Comparison of ENCODE assay signal across 9 cellular contexts in the genomic region with DNA sequence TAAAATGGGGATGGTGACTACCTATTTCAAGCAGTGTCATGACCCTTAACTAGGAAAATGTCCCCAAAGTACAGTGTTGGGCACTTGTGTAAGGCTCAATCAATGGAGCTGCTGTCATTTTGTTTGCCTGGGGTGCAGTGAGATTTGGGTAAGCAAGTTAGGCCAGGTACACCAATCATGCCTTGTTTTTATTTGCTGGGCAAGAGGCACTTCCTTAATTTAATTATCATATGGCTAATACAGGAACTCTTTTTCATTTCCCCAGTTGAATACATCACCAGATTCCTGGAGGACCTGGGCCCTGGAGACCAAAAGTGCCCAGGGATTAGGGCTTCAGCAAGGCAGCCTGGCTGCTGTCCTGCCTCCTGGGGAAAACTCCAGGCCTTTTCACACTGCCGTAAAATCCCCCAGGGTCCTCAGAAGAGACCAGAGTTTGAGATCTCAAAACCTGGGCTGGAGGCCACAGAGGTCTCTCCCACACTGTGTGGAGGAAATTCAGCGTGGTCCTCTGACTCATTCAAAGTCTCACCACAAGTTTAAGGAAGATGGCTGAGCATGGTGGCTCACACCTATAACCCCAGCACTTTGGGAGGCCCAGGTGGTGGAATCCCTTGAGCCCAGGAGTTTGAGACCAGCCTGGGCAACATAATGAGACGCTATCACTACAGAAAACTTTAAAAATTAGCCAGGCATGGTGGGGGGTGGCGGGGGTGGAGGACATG. TPM values are rescaled to one million over a fixed set of nuclear protein-coding genes. Genes with fewer than 3 reads are reported as not detected.
DNase-seq lines count a peak whose midpoint lies in the region; ATAC-seq and TF ChIP-seq lines count a peak whose summit lies in the region.
"Had no signal": no experiment of that assay in that cellular context is flagged by ENCODE, and none has a peak within 500 bp of the region (broad histone marks: within the 10 kb centered on the region; RNA-seq: fewer than 3 reads in every experiment).

No MANE protein-coding gene starts in this region.

- no peak for TF ChIP-seq EP300 in suprapubic skin (IDR thresholded peaks at IDR 0.05)

- no peaks in the 10 kb centered on the region for H3K9me3 ChIP-seq in suprapubic skin

- DNase-seq in activated T-cell treated with anti-CD3 and anti-CD28 coated beads, Interleukin-2, amount 50 U/mL, for 4 hours, result peak; percentile 37
- peak; percentile 17 to 30 for DNase-seq in stimulated activated CD4-positive, alpha-beta T cell treated with anti-CD3 and anti-CD28 coated beads, Interleukin-1b, Interleukin-23, amount 100 ng/mL, for 4 hours (ENCODE audit: low read depth in 2 of 2)
- DNase-seq in SW 1271 (lab: John Stamatoyannopoulos, UW), result no peak
- DNase-seq in suprapubic skin (ENCODE audit: low spot score in 2 of 2), result no peak
- no peak for DNase-seq in omental fat pad (ENCODE audit: low spot score)

- H3K36me3 Mint-ChIP-seq in activated T-cell treated with anti-CD3 and anti-CD28 coated beads, Interleukin-2, amount 50 U/mL, for 4 hours (ENCODE audit: insufficient read depth), result peaks cover 1% of the 10 kb centered on the region

- ATAC-seq in GM18519 (IDR thresholded peaks at IDR 0.05; ENCODE audit: low FRiP score, unreplicated experiment) (peak; percentile 58), HG03460 (IDR thresholded peaks at IDR 0.05; ENCODE audit: unreplicated experiment) (peak; percentile 56), GM18873 (IDR thresholded peaks at IDR 0.05; ENCODE audit: low FRiP score, unreplicated experiment) (no peak), omental fat pad (ENCODE audit: low FRiP score) (no peak)
- peak; percentile 79 for ATAC-seq in activated T-cell treated with anti-CD3 and anti-CD28 coated beads, Interleukin-2, amount 50 U/mL, for 4 hours
- ATAC-seq: left lobe of liver had no signal

- WGBS in suprapubic skin, result 76% methylated on average over 3 of the region's 4 CpGs

- no peaks in the 10 kb centered on the region for H3K27me3 ChIP-seq in suprapubic skin

- H3K27me3 Mint-ChIP-seq in activated T-cell treated with anti-CD3 and anti-CD28 coated beads, Interleukin-2, amount 50 U/mL, for 4 hours (ENCODE audit: low read depth), result no peaks in the 10 kb centered on the region

- no peak overlapping the region for H3K4me3 ChIP-seq in suprapubic skin

- H3K4me3 Mint-ChIP-seq in activated T-cell treated with anti-CD3 and anti-CD28 coated beads, Interleukin-2, amount 50 U/mL, for 4 hours, result peak overlapping the region; percentile 42

- H3K4me1 ChIP-seq in suprapubic skin, result peaks cover 10% of the 10 kb centered on the region

- no peaks in the 10 kb centered on the region for H3K36me3 ChIP-seq in suprapubic skin

- peaks cover 67% of the 10 kb centered on the region for H3K4me1 Mint-ChIP-seq in activated T-cell treated with anti-CD3 and anti-CD28 coated beads, Interleukin-2, amount 50 U/mL, for 4 hours (ENCODE audit: low read depth)

- no peak overlapping the region for H3K27ac ChIP-seq in suprapubic skin

- no peaks in the 10 kb centered on the region for H3K9me3 Mint-ChIP-seq in activated T-cell treated with anti-CD3 and anti-CD28 coated beads, Interleukin-2, amount 50 U/mL, for 4 hours

- TF ChIP-seq POLR2A in suprapubic skin (IDR thresholded peaks at IDR 0.05), result no peak

- TF ChIP-seq CTCF in suprapubic skin (IDR thresholded peaks at IDR 0.05), result no peak
- TF ChIP-seq CTCF in omental fat pad (IDR thresholded peaks at IDR 0.05), result no peak

RNA-seq across cellular contexts. Expression of a gene that starts 28.4 kb away (rescaled TPM):
- total RNA-seq in activated T-cell treated with anti-CD3 and anti-CD28 coated beads, Interleukin-2, amount 50 U/mL, for 4 hours, result 10 to 100 TPM; 67.0 to 83.1 (median 69.5) TPM
- total RNA-seq in suprapubic skin (100 to 1,000 TPM; 117 to 272 (median 172) TPM), omental fat pad (100 to 1,000 TPM in 3 of 4 donors, 10 to 100 TPM in 1; 91.7 to 207 (median 125) TPM)

Comparison
In these comparisons a context has a peak if more than half of its experiments do, and no peak if none do; other contexts are left out.
1. ATAC-seq: peak in GM18519 (single experiment), HG03460 (single experiment) and activated T-cell treated with anti-CD3 and anti-CD28 coated beads, Interleukin-2, amount 50 U/mL, for 4 hours (2 of 2); none in GM18873 (single experiment) and omental fat pad (single experiment).
2. DNase-seq: peak in activated T-cell treated with anti-CD3 and anti-CD28 coated beads, Interleukin-2, amount 50 U/mL, for 4 hours (single experiment) and stimulated activated CD4-positive, alpha-beta T cell treated with anti-CD3 and anti-CD28 coated beads, Interleukin-1b, Interleukin-23, amount 100 ng/mL, for 4 hours (2 of 2); none in SW 1271 (0 of 2), suprapubic skin (0 of 2) and omental fat pad (single experiment).